9 cellular contexts compared by ENCODE assay signal in the genomic region with DNA sequence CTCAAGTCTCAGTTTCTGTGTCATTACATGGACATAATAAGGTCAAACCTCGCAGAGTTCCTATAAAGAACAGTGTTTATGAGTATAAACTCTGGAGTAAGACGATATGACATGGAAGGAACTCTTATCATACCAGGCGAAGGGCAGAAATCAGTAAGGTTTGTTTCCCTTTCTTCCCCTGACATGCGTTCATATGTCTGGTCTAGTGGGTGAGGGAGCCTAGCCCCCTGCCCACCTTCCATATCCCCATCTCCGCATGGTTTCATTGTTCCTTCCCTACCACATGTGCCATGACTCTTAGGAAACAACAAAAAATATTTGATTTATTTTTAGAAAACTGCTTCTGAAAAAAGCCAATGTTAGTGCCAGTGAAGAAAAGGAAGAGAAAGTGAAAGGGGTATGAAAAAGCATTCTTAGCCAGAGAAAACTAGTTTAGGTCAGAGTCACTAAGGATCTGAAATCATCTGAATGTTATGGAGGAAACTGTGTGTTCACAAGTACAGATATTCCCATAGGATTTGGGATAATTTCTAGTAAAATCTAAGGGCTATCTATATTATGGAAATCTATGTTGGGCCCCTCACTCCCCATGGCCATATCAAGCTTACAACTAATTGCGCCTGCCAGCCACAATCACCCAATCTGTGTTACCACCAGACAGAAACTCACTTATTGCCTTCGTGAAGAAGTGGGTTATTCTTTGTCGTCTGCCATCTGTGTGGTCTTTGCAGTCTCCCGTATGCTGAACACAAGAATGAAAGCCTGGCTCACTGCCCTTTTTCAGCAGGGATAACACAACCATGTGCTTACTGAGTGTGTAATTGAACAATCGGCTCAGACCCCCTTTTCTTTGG. TPM values are rescaled to one million over a fixed set of nuclear protein-coding genes. Genes with fewer than 3 reads are reported as not detected.
DNase-seq lines count a peak whose midpoint lies in the region; ATAC-seq lines count a peak whose summit lies in the region.
"Had no signal": no experiment of that assay in that cellular context is flagged by ENCODE, and none has a peak within 500 bp of the region (broad histone marks: within the 10 kb centered on the region; RNA-seq: fewer than 3 reads in every experiment).

No MANE protein-coding gene starts in this region.

- peak overlapping the region; percentile 68 for H2AFZ ChIP-seq in neuronal stem cell (ENCODE audit: low read length)

- no peak overlapping the region for H3K14ac ChIP-seq in neuronal stem cell (ENCODE audit: low read length)

- H3K4ac ChIP-seq in neuronal stem cell (ENCODE audit: low read length): no peak overlapping the region

- no peak overlapping the region for H2BK12ac ChIP-seq in neuronal stem cell (ENCODE audit: low read length)

- peak; percentile 59 for ATAC-seq in HG02798 (IDR thresholded peaks at IDR 0.05; ENCODE audit: poor library complexity, unreplicated experiment)

- no peak overlapping the region for H3K4me3 ChIP-seq in neuronal stem cell (ENCODE audit: low read length in 2 of 2)

- DNase-seq in SIG-M5 treated with dmso at 0.1 percent for 504 hours (lab: John Stamatoyannopoulos, UW; ENCODE audit: unreplicated experiment): peak; percentile 67
- no peak for DNase-seq in SIG-M5 (lab: John Stamatoyannopoulos, UW)
- DNase-seq in OCI-M1 (lab: John Stamatoyannopoulos, UW): peak; percentile 71
- peak; percentile 33 for DNase-seq in neuronal stem cell (ENCODE audit: low spot score)
- no peak for DNase-seq in HUDEP-2 (lab: John Stamatoyannopoulos, UW; ENCODE audit: unreplicated experiment in 76 of 76)
- no peak for DNase-seq in SW 1271 (lab: John Stamatoyannopoulos, UW)
- no peak for DNase-seq in GM19238 (ENCODE audit: insufficient read length, low spot score)

- no peak overlapping the region for H4K91ac ChIP-seq in neuronal stem cell (ENCODE audit: low read depth, low read length, poor library complexity)

- H3K27me3 ChIP-seq in neuronal stem cell (ENCODE audit: control insufficient read depth in 3 of 3, insufficient read depth in 3 of 3, low read depth in 1 of 3, low read length in 3 of 3): no peaks in the 10 kb centered on the region

- H3K18ac ChIP-seq in neuronal stem cell (ENCODE audit: low read length): no peak overlapping the region

- no peaks in the 10 kb centered on the region for H3K79me1 ChIP-seq in neuronal stem cell (ENCODE audit: low read depth, low read length)

- H2BK5ac ChIP-seq in neuronal stem cell (ENCODE audit: low read length): no peak overlapping the region

- H3K4me1 ChIP-seq in neuronal stem cell (ENCODE audit: control insufficient read depth in 2 of 2, insufficient read depth in 1 of 2, low read depth in 1 of 2, low read length in 2 of 2): peaks cover 9 to 10% of the 10 kb centered on the region in 2 donors

- no peaks in the 10 kb centered on the region for H3K36me3 ChIP-seq in neuronal stem cell (replicated peaks in 1 of 2; ENCODE audit: control insufficient read depth in 2 of 2, insufficient read depth in 2 of 2, low read length in 2 of 2)

- no peak overlapping the region for H3K9ac ChIP-seq in neuronal stem cell (ENCODE audit: low read depth, low read length, poor library complexity)

- H3K4me2 ChIP-seq in neuronal stem cell (ENCODE audit: insufficient read depth, low read length, poor library complexity, severe bottlenecking): no peak overlapping the region

- H2BK15ac ChIP-seq in neuronal stem cell (ENCODE audit: low read length): no peak overlapping the region

- no peak overlapping the region for H2BK120ac ChIP-seq in neuronal stem cell (ENCODE audit: low read depth, low read length)

- H2AK5ac ChIP-seq in neuronal stem cell (ENCODE audit: low read depth, low read length): no peak overlapping the region

- H3K9me3 ChIP-seq in neuronal stem cell (replicated peaks in 1 of 2; ENCODE audit: control insufficient read depth in 2 of 2, insufficient read depth in 1 of 2, low read depth in 1 of 2, low read length in 2 of 2): no peaks in the 10 kb centered on the region

- no peak overlapping the region for H4K8ac ChIP-seq in neuronal stem cell (ENCODE audit: low read depth, low read length)

- H3K27ac ChIP-seq in neuronal stem cell (replicated peaks; ENCODE audit: low read length): no peak overlapping the region

- H3K23ac ChIP-seq in neuronal stem cell (ENCODE audit: low read depth, low read length, poor library complexity): no peak overlapping the region

- WGBS in neuronal stem cell (ENCODE audit: extremely low coverage in 2 of 2, insufficient read length in 2 of 2, insufficient replicate concordance in 1 of 2), 2 donors: no CpG with 5 or more reads among the region's 10 CpGs

RNA-seq across cellular contexts. Expression of a gene that starts 19.9 kb away (rescaled TPM):
- not detected for polyA plus RNA-seq in neuronal stem cell (2013, experiment 1 of 2)
- polyA plus RNA-seq in neuronal stem cell (2013, experiment 2 of 2): not detected
- polyA plus RNA-seq: endothelial cell of umbilical vein had no signal

Comparison
In these comparisons a context has a peak if more than half of its experiments do, and no peak if none do; other contexts are left out.
1. DNase-seq: peak in SIG-M5 treated with dmso at 0.1 percent for 504 hours (single experiment), OCI-M1 (single experiment) and neuronal stem cell (single experiment); none in SIG-M5 (single experiment), HUDEP-2 (0 of 76), SW 1271 (0 of 2) and GM19238 (single experiment).